8 cellular contexts compared by ENCODE assay signal in genomic region chr2:237291138-237291792, GRCh38.
DNase-seq lines count a peak whose midpoint lies in the region; ATAC-seq and TF ChIP-seq lines count a peak whose summit lies in the region.

No MANE protein-coding gene starts in this region.

- peak overlapping the region; percentile 56 for H3K27ac ChIP-seq in lower lobe of right lung

- peak overlapping the region; percentile 5; the same call in 1 of the 2 replicates for H3K4me3 ChIP-seq in AG10803 (ENCODE audit: low read length)
- peak overlapping the region; percentile 15 for H3K4me3 ChIP-seq in lower lobe of right lung

- no peak for TF ChIP-seq CTCF in AG10803 (conservative IDR thresholded peaks at IDR 0.05; ENCODE audit: low read length)
- no peak for TF ChIP-seq CTCF in chondrocyte (IDR thresholded peaks at IDR 0.05)
- TF ChIP-seq CTCF in lower lobe of right lung (IDR thresholded peaks at IDR 0.05), result no peak

- H3K27ac Mint-ChIP-seq in chondrocyte (ENCODE audit: unreplicated experiment), result peak overlapping the region; percentile 100

- H3K27me3 ChIP-seq in lower lobe of right lung (ENCODE audit: low read depth), result no peaks in the 10 kb centered on the region

- peak overlapping the region; percentile 64 for H3K4me3 Mint-ChIP-seq in chondrocyte (ENCODE audit: unreplicated experiment)

- H3K4me1 ChIP-seq in lower lobe of right lung, result peaks cover 23% of the 10 kb centered on the region

- peaks cover 3% of the 10 kb centered on the region for H3K36me3 Mint-ChIP-seq in chondrocyte (ENCODE audit: low read depth)

- H3K36me3 ChIP-seq in lower lobe of right lung, result no peaks in the 10 kb centered on the region

- no peaks in the 10 kb centered on the region for H3K27me3 Mint-ChIP-seq in chondrocyte (ENCODE audit: low read depth)

- intact Hi-C loops in lower lobe of right lung (cut with DNase I), result no loop called here

- ATAC-seq in lower lobe of right lung (peak; percentile 91 to 92), HG03354 (IDR thresholded peaks at IDR 0.05; ENCODE audit: poor library complexity, severe bottlenecking, unreplicated experiment) (no peak)

- peaks cover 9% of the 10 kb centered on the region for H3K9me3 Mint-ChIP-seq in chondrocyte (ENCODE audit: low read depth)

- in situ Hi-C loops in KBM-7 (cut with MboI; ENCODE audit: low pct_unique_long_range_greater_than_20kb, low sequenced_read_pairs), result no loop called here

- H3K9me3 ChIP-seq in lower lobe of right lung, result no peaks in the 10 kb centered on the region

- peaks cover 73% of the 10 kb centered on the region for H3K4me1 Mint-ChIP-seq in chondrocyte (ENCODE audit: low read depth)

- peak; percentile 98 for DNase-seq in AG10803 (ENCODE audit: low read depth)
- peak; percentile 44 for DNase-seq in KBM-7
- DNase-seq in RKO (ENCODE audit: low spot score), result peak; percentile 90
- DNase-seq in chondrocyte (ENCODE audit: low spot score), result peak; percentile 96
- peak; percentile 89 for DNase-seq in lower lobe of right lung
- peak in 2 of 3 experiments; percentile 4 to 44 for DNase-seq in stimulated activated CD4-positive, alpha-beta T cell treated with anti-CD3 and anti-CD28 coated beads, TNF-alpha, amount 100 ng/mL, for 24 hours (ENCODE audit: low read depth in 3 of 3)
- DNase-seq in GM19238 (ENCODE audit: insufficient read length, low spot score), result no peak
